In the genomic region with DNA sequence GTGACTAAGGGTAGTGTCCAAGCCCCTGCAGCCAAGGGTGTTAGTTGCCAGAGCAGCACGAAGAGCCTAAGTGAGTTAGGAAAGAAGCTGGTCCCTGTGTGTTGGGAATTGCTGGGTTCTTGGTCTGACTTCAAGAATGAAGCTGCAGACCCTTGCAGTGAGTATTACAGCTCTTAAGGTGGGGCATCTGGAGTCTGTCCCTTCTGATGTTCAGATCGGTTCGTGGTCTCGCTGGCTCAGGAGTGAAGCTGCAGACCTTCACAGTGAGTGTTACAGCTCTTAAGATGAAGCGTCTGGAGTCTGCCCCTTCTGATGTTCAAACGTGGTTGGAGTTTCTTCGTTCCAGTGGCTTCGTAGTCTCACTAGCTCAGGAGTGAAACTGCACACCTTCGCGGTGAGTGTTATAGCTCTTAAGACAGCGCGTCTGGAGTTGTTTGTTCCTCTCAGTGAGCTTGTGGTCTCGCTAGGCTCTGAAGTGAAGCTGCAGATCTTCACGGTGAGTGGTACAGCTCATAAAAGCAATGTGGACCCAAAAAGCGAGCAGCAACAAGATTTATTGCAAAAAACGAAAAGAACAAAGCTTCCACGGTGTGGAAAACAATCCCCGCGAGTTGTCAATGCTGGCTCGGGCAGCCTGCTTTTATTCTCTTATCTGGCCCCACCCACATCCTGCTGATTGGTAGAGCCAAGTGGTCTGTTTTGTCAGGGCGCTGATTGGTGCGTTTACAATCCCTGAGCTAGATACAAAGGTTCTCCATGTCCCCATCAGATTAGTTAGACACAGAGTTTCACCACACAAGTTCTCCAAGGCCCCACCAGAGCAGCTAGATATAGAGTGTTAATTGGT, we compare ENCODE assay signal across 2 cellular contexts.
TF ChIP-seq lines count a peak whose summit lies in the region.

No MANE protein-coding gene starts in this region.

TF ChIP-seq in WTC11, 78 proteins besides CTCF, POLR2A, EP300 and RAD21 (continues in another document):
- TF ChIP-seq, protein P1, sequence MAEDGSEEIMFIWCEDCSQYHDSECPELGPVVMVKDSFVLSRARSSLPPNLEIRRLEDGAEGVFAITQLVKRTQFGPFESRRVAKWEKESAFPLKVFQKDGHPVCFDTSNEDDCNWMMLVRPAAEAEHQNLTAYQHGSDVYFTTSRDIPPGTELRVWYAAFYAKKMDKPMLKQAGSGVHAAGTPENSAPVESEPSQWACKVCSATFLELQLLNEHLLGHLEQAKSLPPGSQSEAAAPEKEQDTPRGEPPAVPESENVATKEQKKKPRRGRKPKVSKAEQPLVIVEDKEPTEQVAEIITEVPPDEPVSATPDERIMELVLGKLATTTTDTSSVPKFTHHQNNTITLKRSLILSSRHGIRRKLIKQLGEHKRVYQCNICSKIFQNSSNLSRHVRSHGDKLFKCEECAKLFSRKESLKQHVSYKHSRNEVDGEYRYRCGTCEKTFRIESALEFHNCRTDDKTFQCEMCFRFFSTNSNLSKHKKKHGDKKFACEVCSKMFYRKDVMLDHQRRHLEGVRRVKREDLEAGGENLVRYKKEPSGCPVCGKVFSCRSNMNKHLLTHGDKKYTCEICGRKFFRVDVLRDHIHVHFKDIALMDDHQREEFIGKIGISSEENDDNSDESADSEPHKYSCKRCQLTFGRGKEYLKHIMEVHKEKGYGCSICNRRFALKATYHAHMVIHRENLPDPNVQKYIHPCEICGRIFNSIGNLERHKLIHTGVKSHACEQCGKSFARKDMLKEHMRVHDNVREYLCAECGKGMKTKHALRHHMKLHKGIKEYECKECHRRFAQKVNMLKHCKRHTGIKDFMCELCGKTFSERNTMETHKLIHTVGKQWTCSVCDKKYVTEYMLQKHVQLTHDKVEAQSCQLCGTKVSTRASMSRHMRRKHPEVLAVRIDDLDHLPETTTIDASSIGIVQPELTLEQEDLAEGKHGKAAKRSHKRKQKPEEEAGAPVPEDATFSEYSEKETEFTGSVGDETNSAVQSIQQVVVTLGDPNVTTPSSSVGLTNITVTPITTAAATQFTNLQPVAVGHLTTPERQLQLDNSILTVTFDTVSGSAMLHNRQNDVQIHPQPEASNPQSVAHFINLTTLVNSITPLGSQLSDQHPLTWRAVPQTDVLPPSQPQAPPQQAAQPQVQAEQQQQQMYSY (CRISPR knock-in tag; IDR thresholded peaks at IDR 0.05) = no peak
- TF ChIP-seq, protein P2, sequence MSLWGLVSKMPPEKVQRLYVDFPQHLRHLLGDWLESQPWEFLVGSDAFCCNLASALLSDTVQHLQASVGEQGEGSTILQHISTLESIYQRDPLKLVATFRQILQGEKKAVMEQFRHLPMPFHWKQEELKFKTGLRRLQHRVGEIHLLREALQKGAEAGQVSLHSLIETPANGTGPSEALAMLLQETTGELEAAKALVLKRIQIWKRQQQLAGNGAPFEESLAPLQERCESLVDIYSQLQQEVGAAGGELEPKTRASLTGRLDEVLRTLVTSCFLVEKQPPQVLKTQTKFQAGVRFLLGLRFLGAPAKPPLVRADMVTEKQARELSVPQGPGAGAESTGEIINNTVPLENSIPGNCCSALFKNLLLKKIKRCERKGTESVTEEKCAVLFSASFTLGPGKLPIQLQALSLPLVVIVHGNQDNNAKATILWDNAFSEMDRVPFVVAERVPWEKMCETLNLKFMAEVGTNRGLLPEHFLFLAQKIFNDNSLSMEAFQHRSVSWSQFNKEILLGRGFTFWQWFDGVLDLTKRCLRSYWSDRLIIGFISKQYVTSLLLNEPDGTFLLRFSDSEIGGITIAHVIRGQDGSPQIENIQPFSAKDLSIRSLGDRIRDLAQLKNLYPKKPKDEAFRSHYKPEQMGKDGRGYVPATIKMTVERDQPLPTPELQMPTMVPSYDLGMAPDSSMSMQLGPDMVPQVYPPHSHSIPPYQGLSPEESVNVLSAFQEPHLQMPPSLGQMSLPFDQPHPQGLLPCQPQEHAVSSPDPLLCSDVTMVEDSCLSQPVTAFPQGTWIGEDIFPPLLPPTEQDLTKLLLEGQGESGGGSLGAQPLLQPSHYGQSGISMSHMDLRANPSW (CRISPR knock-in tag; conservative IDR thresholded peaks at IDR 0.05; ENCODE audit: low read depth) = no peak
- TF ChIP-seq, protein P3, sequence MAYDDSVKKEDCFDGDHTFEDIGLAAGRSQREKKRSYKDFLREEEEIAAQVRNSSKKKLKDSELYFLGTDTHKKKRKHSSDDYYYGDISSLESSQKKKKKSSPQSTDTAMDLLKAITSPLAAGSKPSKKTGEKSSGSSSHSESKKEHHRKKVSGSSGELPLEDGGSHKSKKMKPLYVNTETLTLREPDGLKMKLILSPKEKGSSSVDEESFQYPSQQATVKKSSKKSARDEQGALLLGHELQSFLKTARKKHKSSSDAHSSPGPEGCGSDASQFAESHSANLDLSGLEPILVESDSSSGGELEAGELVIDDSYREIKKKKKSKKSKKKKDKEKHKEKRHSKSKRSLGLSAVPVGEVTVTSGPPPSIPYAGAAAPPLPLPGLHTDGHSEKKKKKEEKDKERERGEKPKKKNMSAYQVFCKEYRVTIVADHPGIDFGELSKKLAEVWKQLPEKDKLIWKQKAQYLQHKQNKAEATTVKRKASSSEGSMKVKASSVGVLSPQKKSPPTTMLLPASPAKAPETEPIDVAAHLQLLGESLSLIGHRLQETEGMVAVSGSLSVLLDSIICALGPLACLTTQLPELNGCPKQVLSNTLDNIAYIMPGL (CRISPR knock-in tag; IDR thresholded peaks at IDR 0.05) = no peak
- TF ChIP-seq, protein P4, sequence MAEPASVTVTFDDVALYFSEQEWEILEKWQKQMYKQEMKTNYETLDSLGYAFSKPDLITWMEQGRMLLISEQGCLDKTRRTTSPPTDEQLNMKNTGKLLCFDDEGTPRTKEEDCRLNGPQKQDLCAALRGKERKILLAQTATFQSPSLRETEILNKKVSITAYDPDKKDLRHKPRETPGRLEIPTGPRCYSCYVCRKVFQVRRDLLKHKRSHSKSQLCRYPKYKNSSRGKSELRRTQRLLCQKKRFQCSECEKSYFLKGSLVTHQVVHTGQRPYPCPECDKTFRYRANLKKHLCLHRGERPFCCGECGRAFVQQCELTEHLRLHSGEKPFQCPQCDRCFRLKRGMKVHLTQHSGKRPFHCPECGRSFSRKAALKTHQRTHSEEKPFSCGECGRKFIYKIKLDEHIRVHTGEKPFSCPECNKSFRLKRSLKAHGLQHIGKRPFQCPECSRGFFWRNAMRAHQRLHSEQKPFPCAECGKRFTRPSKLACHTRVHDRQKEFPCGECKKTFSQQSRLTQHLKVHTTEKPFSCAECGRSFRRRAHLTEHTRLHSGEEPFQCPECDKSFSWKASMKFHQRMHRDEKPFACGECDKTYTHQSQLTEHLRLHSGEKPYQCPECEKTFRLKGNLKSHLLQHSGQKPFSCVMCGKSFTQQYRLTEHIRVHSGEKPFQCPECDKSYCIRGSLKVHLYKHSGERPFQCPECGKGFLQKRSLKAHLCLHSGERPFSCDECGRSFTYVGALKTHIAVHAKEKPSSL (CRISPR knock-in tag; conservative IDR thresholded peaks at IDR 0.05) = no peak
- TF ChIP-seq ZNF232 (CRISPR knock-in tag; IDR thresholded peaks at IDR 0.05) = no peak
- TF ChIP-seq NR1H2 (CRISPR knock-in tag; IDR thresholded peaks at IDR 0.05) = no peak
- TF ChIP-seq, protein P5, sequence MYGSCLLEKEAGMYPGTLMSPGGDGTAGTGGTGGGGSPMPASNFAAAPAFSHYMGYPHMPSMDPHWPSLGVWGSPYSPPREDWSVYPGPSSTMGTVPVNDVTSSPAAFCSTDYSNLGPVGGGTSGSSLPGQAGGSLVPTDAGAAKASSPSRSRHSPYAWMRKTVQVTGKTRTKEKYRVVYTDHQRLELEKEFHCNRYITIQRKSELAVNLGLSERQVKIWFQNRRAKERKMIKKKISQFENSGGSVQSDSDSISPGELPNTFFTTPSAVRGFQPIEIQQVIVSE (CRISPR knock-in tag; IDR thresholded peaks at IDR 0.05; ENCODE audit: borderline replicate concordance) = no peak
- no peak for TF ChIP-seq SOX15 (CRISPR knock-in tag; IDR thresholded peaks at IDR 0.05)
- no peak for TF ChIP-seq JUN (CRISPR knock-in tag; IDR thresholded peaks at IDR 0.05)
- no peak for TF ChIP-seq RELA (CRISPR knock-in tag; IDR thresholded peaks at IDR 0.05; ENCODE audit: borderline replicate concordance)
- TF ChIP-seq GRHL2 (CRISPR knock-in tag; IDR thresholded peaks at IDR 0.05; ENCODE audit: insufficient replicate concordance, severe bottlenecking) = no peak
- TF ChIP-seq NFE2L1 (CRISPR knock-in tag; IDR thresholded peaks at IDR 0.05) = no peak
- no peak for TF ChIP-seq ATF1 (CRISPR knock-in tag; IDR thresholded peaks at IDR 0.05)

TF ChIP-seq in H1, 55 proteins besides CTCF, POLR2A, EP300 and RAD21:
- no peak for TF ChIP-seq JUND (IDR thresholded peaks at IDR 0.05; ENCODE audit: low read length)
- TF ChIP-seq SIX5 (IDR thresholded peaks at IDR 0.05; ENCODE audit: low read depth, low read length) = no peak
- no peak for TF ChIP-seq SP4 (IDR thresholded peaks at IDR 0.05; ENCODE audit: low read length)
- no peak for TF ChIP-seq GABPA (IDR thresholded peaks at IDR 0.05; ENCODE audit: borderline replicate concordance, insufficient read depth, low read length)
- TF ChIP-seq, protein P6, sequence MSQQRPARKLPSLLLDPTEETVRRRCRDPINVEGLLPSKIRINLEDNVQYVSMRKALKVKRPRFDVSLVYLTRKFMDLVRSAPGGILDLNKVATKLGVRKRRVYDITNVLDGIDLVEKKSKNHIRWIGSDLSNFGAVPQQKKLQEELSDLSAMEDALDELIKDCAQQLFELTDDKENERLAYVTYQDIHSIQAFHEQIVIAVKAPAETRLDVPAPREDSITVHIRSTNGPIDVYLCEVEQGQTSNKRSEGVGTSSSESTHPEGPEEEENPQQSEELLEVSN (IDR thresholded peaks at IDR 0.05) = no peak
- no peak for TF ChIP-seq TEAD4 (IDR thresholded peaks at IDR 0.05; ENCODE audit: low read depth, low read length)
- TF ChIP-seq FOSL1 (IDR thresholded peaks at IDR 0.05; ENCODE audit: insufficient read depth, low read depth, low read length) = no peak
- TF ChIP-seq CREB1 (IDR thresholded peaks at IDR 0.05) = no peak
